15 cellular contexts compared by ENCODE assay signal in the genomic region with DNA sequence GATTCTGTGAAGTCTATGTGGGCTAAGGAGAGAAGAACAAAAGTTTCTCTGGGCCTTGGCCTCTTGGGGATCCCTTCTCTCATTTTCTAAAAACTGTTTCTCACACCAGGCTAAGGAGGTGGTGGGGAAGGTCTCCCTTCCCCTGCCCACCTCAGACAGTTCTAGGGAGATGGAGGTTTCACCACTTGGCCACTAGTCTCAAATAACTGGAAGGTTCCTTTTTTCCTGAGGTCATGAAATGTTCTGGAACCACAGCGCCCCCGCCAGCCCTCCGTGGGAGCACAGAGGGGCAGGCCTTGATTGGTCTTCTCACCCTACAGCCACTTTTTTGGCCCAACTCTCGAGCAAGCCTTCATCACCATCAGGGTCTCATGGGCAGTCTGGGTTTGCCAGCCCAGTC. TPM values are rescaled to one million over a fixed set of nuclear protein-coding genes. Genes with fewer than 3 reads are reported as not detected.
A peak's percentile ranks its signal among the peaks of the same experiment; 100 is the strongest.
DNase-seq lines count a peak whose midpoint lies in the region; ATAC-seq and TF ChIP-seq lines count a peak whose summit lies in the region.
"Had no signal": no experiment of that assay in that cellular context is flagged by ENCODE, and none has a peak within 500 bp of the region (broad histone marks: within the 10 kb centered on the region; RNA-seq: fewer than 3 reads in every experiment).

No MANE protein-coding gene starts in this region.

- no peaks in the 10 kb centered on the region for H3K4me1 Mint-ChIP-seq in activated CD4-positive, alpha-beta memory T cell treated with anti-CD3 and anti-CD28 coated beads for 36 hours (ENCODE audit: low read depth)
- no peaks in the 10 kb centered on the region for H3K4me1 Mint-ChIP-seq in CD4-positive, alpha-beta T cell (ENCODE audit: low read depth)
- no peaks in the 10 kb centered on the region for H3K4me1 Mint-ChIP-seq in activated naive CD8-positive, alpha-beta T cell treated with anti-CD3 and anti-CD28 coated beads, Interleukin-2, amount 50 U/mL, for 24 hours

- in situ Hi-C loops in SK-MEL-5 (cut with HindIII; ENCODE audit: low pct_unique_long_range_greater_than_20kb, low sequenced_read_pairs) = no loop called here

- H3K27ac ChIP-seq in 22Rv1 = no peak overlapping the region
- no peak overlapping the region for H3K27ac ChIP-seq in HCT116 (ENCODE audit: low read depth, low read length)
- H3K27ac ChIP-seq in CD4-positive, alpha-beta T cell (ENCODE audit: low read depth, low read length) = no peak overlapping the region
- H3K27ac ChIP-seq in PC-9 = no peak overlapping the region
- H3K27ac ChIP-seq: pancreas, testis had no signal

- BruUV-seq in HCT116 (replicated peaks; lab: Mats Ljungman, UMichigan) (no TSS peak), PC-9 (replicated peaks; lab: Mats Ljungman, UMichigan) (no TSS peak)

- H3K9me2 ChIP-seq in HCT116 (ENCODE audit: insufficient read depth) (no peaks in the 10 kb centered on the region), PC-9 (ENCODE audit: insufficient read depth) (no peaks in the 10 kb centered on the region)

- H3K79me2 ChIP-seq in HCT116 (ENCODE audit: insufficient read depth, low read length) = no peaks in the 10 kb centered on the region
- no peaks in the 10 kb centered on the region for H3K79me2 ChIP-seq in PC-9 (ENCODE audit: low read depth)

- no peak overlapping the region for H3K4me3 ChIP-seq in HCT116 (replicated peaks in 1 of 2; ENCODE audit: low read depth in 1 of 2, low read length in 2 of 2)
- no peak overlapping the region for H3K4me3 ChIP-seq in PC-9
- H3K4me3 ChIP-seq: pancreas, testis had no signal

- RAD21 ChIA-PET in HCT116 (lab: Charles Lee; ENCODE audit: low non-redundant PET in 1 of 2, low total read pairs in 2 of 2, uncharacterized antibody in 2 of 2, unreplicated experiment in 2 of 2) = no interaction called here

- H4K20me1 ChIP-seq in HCT116 (ENCODE audit: insufficient read depth) = no peaks in the 10 kb centered on the region
- H4K20me1 ChIP-seq in PC-9 (ENCODE audit: insufficient read depth) = no peaks in the 10 kb centered on the region

- POLR2A ChIA-PET in HCT116 (lab: Charles Lee) = no interaction called here
- POLR2A ChIA-PET in activated CD4-positive, alpha-beta memory T cell treated with anti-CD3 and anti-CD28 coated beads for 36 hours (lab: Charles Lee) = no interaction called here
- POLR2A ChIA-PET in CD4-positive, alpha-beta T cell (lab: Charles Lee) = no interaction called here
- POLR2A ChIA-PET in PC-9 (lab: Charles Lee; ENCODE audit: unreplicated experiment) = no interaction called here

- no peak overlapping the region for H3K4me3 Mint-ChIP-seq in activated CD4-positive, alpha-beta memory T cell treated with anti-CD3 and anti-CD28 coated beads for 36 hours
- H3K4me3 Mint-ChIP-seq in CD4-positive, alpha-beta T cell = no peak overlapping the region
- H3K4me3 Mint-ChIP-seq in activated naive CD8-positive, alpha-beta T cell treated with anti-CD3 and anti-CD28 coated beads, Interleukin-2, amount 50 U/mL, for 24 hours = no peak overlapping the region
- H3K4me3 Mint-ChIP-seq: T-helper 1 cell treated with Interleukin-12 subunit alpha and Interleukin-12 subunit beta and Interleukin-4 antibody, amounts not matched to agents 30 μg/mL and 1 μg/mL, for 36 hours had no signal

- H3K9me3 ChIP-seq in HCT116 (ENCODE audit: control insufficient read depth in 1 of 2, insufficient read depth in 1 of 2, low read depth in 1 of 2, low read length in 2 of 2) (no peaks in the 10 kb centered on the region), PC-9 (ENCODE audit: insufficient read depth, low read depth) (no peaks in the 10 kb centered on the region)
- H3K9me3 ChIP-seq in CD4-positive, alpha-beta T cell (ENCODE audit: control insufficient read depth, low read length) = no peaks in the 10 kb centered on the region
- H3K9me3 ChIP-seq: pancreas, testis had no signal

- DNase-seq in HCT116 (ENCODE audit: low read depth, low spot score) (no peak), SK-MEL-5 (ENCODE audit: low read depth, low spot score) (peak; percentile 64), iPS-NIHi7 (ENCODE audit: extremely low spot score) (peak; percentile 40), PC-9 (no peak)
- no peak for DNase-seq in activated CD4-positive, alpha-beta memory T cell treated with anti-CD3 and anti-CD28 coated beads for 36 hours
- no peak for DNase-seq in CD4-positive, alpha-beta T cell
- no peak for DNase-seq in activated naive CD8-positive, alpha-beta T cell treated with anti-CD3 and anti-CD28 coated beads, Interleukin-2, amount 50 U/mL, for 24 hours
- DNase-seq: activated CD4-positive, alpha-beta T cell treated with anti-CD3 and anti-CD28 coated beads for 4 hours; effector CD4-positive, alpha-beta T cell; foreskin melanocyte; pancreas; testis had no signal

- H3K36me3 ChIP-seq in HCT116 (ENCODE audit: control insufficient read depth in 1 of 2, insufficient read depth in 2 of 2, low read length in 2 of 2) (peaks cover 16 to 18% of the 10 kb centered on the region in 2 experiments; a peak in 3 of 4 replicates), PC-9 (ENCODE audit: low read depth) (no peaks in the 10 kb centered on the region)

- H3K27me3 ChIP-seq in HCT116 (ENCODE audit: insufficient read depth, low read length) (no peaks in the 10 kb centered on the region), PC-9 (ENCODE audit: insufficient read depth, low read depth) (no peaks in the 10 kb centered on the region)
- H3K27me3 ChIP-seq in CD4-positive, alpha-beta T cell (ENCODE audit: control insufficient read depth, insufficient read depth, low read length) = no peaks in the 10 kb centered on the region
- H3K27me3 ChIP-seq: pancreas, testis had no signal

- no peaks in the 10 kb centered on the region for H3K9me3 Mint-ChIP-seq in activated CD4-positive, alpha-beta memory T cell treated with anti-CD3 and anti-CD28 coated beads for 36 hours
- no peaks in the 10 kb centered on the region for H3K9me3 Mint-ChIP-seq in CD4-positive, alpha-beta T cell
- H3K9me3 Mint-ChIP-seq in activated naive CD8-positive, alpha-beta T cell treated with anti-CD3 and anti-CD28 coated beads, Interleukin-2, amount 50 U/mL, for 24 hours = no peaks in the 10 kb centered on the region
- H3K9me3 Mint-ChIP-seq: T-helper 1 cell treated with Interleukin-12 subunit alpha and Interleukin-12 subunit beta and Interleukin-4 antibody, amounts not matched to agents 30 μg/mL and 1 μg/mL, for 36 hours had no signal

- H3K4me1 ChIP-seq in HCT116 (ENCODE audit: control insufficient read depth in 1 of 2, insufficient read depth in 2 of 2, low read length in 2 of 2) (no peaks in the 10 kb centered on the region), PC-9 (replicated peaks; ENCODE audit: insufficient read depth) (no peaks in the 10 kb centered on the region)
- H3K4me1 ChIP-seq: testis had no signal

- peak; percentile 32 for ATAC-seq in HCT116
- ATAC-seq in CD4-positive, alpha-beta T cell (ENCODE audit: poor library complexity) = no peak
- ATAC-seq in activated naive CD8-positive, alpha-beta T cell treated with anti-CD3 and anti-CD28 coated beads, Interleukin-2, amount 50 U/mL, for 24 hours = no peak

- peaks cover 24% of the 10 kb centered on the region for H3K36me3 Mint-ChIP-seq in activated CD4-positive, alpha-beta memory T cell treated with anti-CD3 and anti-CD28 coated beads for 36 hours
- peaks cover 57% of the 10 kb centered on the region for H3K36me3 Mint-ChIP-seq in CD4-positive, alpha-beta T cell (ENCODE audit: low read depth)
- H3K36me3 Mint-ChIP-seq in activated naive CD8-positive, alpha-beta T cell treated with anti-CD3 and anti-CD28 coated beads, Interleukin-2, amount 50 U/mL, for 24 hours (ENCODE audit: low read depth) = peaks cover 33% of the 10 kb centered on the region

- H3K4me2 ChIP-seq in HCT116 (ENCODE audit: low read length) (no peak overlapping the region), PC-9 (no peak overlapping the region)

- CTCF ChIA-PET in HCT116 (lab: Charles Lee) = no interaction called here
- CTCF ChIA-PET in activated CD4-positive, alpha-beta memory T cell treated with anti-CD3 and anti-CD28 coated beads for 36 hours (lab: Charles Lee) = interaction anchor here (4.4 to 5.8 kb wide), 2 partner anchors 56 to 92 kb away, joined by 36 to 72 read pairs; no protein-coding TSS in a partner anchor
- CTCF ChIA-PET in CD4-positive, alpha-beta T cell (lab: Charles Lee) = no interaction called here
- CTCF ChIA-PET in PC-9 (lab: Charles Lee) = no interaction called here

- no peaks in the 10 kb centered on the region for H3K27me3 Mint-ChIP-seq in activated CD4-positive, alpha-beta memory T cell treated with anti-CD3 and anti-CD28 coated beads for 36 hours
- H3K27me3 Mint-ChIP-seq in CD4-positive, alpha-beta T cell = no peaks in the 10 kb centered on the region
- H3K27me3 Mint-ChIP-seq in activated naive CD8-positive, alpha-beta T cell treated with anti-CD3 and anti-CD28 coated beads, Interleukin-2, amount 50 U/mL, for 24 hours = no peaks in the 10 kb centered on the region

- H2AFZ ChIP-seq in HCT116 (ENCODE audit: low read depth, low read length, poor library complexity, severe bottlenecking) = no peak overlapping the region
- no peak overlapping the region for H2AFZ ChIP-seq in PC-9

- intact Hi-C loops in HCT116 (cut with micrococcal nuclease) = loop anchor here (2.0 to 10.0 kb wide), 2 partner anchors 107 to 359 kb away; partner anchors contain the start of gene CABP1
- intact Hi-C loops in activated CD4-positive, alpha-beta memory T cell treated with anti-CD3 and anti-CD28 coated beads for 36 hours (cut with micrococcal nuclease) = no loop called here
- intact Hi-C loops in CD4-positive, alpha-beta T cell (cut with DNase I, micrococcal nuclease) = no loop called here
- intact Hi-C loops in PC-9 (cut with micrococcal nuclease; ENCODE audit: unreplicated experiment) = loop anchor here (2.0 to 10.0 kb wide), 3 partner anchors 57 to 227 kb away; no protein-coding TSS in a partner anchor

- H3F3A ChIP-seq in PC-9 (ENCODE audit: insufficient read depth, low read depth) = peaks cover 3% of the 10 kb centered on the region; the same call in 1 of the 2 replicates

- TF ChIP-seq CTCF in 22Rv1 (IDR thresholded peaks at IDR 0.05) (peak; percentile 33), HCT116 (IDR thresholded peaks at IDR 0.05 in 2 of 3, conservative IDR thresholded peaks at IDR 0.05 in 1 of 3; ENCODE audit: borderline replicate concordance in 1 of 3, insufficient read depth in 1 of 3, low read depth in 2 of 3, low read length in 2 of 3) (peak; percentile 29 to 56 (median 41); a peak in 5 of 6 replicates), PC-9 (conservative IDR thresholded peaks at IDR 0.05) (no peak)
- no peak for TF ChIP-seq CTCF in CD4-positive, alpha-beta T cell (IDR thresholded peaks at IDR 0.05)

- no peak overlapping the region for H3K9ac ChIP-seq in HCT116 (ENCODE audit: low read length)

- TF ChIP-seq RAD21 in HCT116 (IDR thresholded peaks at IDR 0.05; ENCODE audit: low read depth) = peak; percentile 55

- H3K27ac Mint-ChIP-seq in activated CD4-positive, alpha-beta memory T cell treated with anti-CD3 and anti-CD28 coated beads for 36 hours = no peak overlapping the region
- H3K27ac Mint-ChIP-seq in CD4-positive, alpha-beta T cell = no peak overlapping the region
- no peak overlapping the region for H3K27ac Mint-ChIP-seq in activated naive CD8-positive, alpha-beta T cell treated with anti-CD3 and anti-CD28 coated beads, Interleukin-2, amount 50 U/mL, for 24 hours
- H3K27ac Mint-ChIP-seq: T-helper 1 cell treated with Interleukin-12 subunit alpha and Interleukin-12 subunit beta and Interleukin-4 antibody, amounts not matched to agents 30 μg/mL and 1 μg/mL, for 36 hours had no signal

- no peak for TF ChIP-seq POLR2A in HCT116 (IDR thresholded peaks at IDR 0.05; ENCODE audit: borderline replicate concordance, extremely low read depth, insufficient read depth, insufficient read length)

RNA-seq across cellular contexts. Expression of gene C12orf43, which starts 12.6 kb away (rescaled TPM):
- 16.2 TPM for total RNA-seq in HCT116 (2021; ENCODE audit: unreplicated experiment)
- 9.7 and 10.8 TPM in 2 replicates for polyA plus RNA-seq in HCT116 (2012)
- 24.0 and 25.4 TPM in 2 replicates for total RNA-seq in SK-MEL-5 (2014; rRNA removed; shearing (Covaris generic))
- 18.4 and 21.7 TPM in 2 replicates for polyA plus RNA-seq in SK-MEL-5 (2015; cell fraction: cytosol; rRNA removed)
- polyA plus RNA-seq in SK-MEL-5 (2015; cell fraction: nucleus; rRNA removed) = 8.7 and 17.7 TPM in 2 replicates
- 10 to 100 TPM; 19.4 to 19.6 TPM for total RNA-seq in activated CD4-positive, alpha-beta memory T cell treated with anti-CD3 and anti-CD28 coated beads for 36 hours
- total RNA-seq in CD4-positive, alpha-beta T cell = 10 to 100 TPM; 14.4 to 15.8 TPM
- total RNA-seq in PC-9 (2021) = 14.7 and 14.8 TPM in 2 replicates

RNA-seq across cellular contexts. Expression of gene HNF1A, which starts 25.3 kb away (rescaled TPM):
- not detected for total RNA-seq in HCT116 (2021; ENCODE audit: unreplicated experiment)
- polyA plus RNA-seq in HCT116 (2012) = 0.03 TPM in 1 of 2 replicates, not detected in the other
- total RNA-seq in SK-MEL-5 (2014; rRNA removed; shearing (Covaris generic)) = not detected in 2 replicates
- not detected in 2 replicates for polyA plus RNA-seq in SK-MEL-5 (2015; cell fraction: cytosol; rRNA removed)
- not detected in 2 replicates for polyA plus RNA-seq in SK-MEL-5 (2015; cell fraction: nucleus; rRNA removed)
- total RNA-seq in activated CD4-positive, alpha-beta memory T cell treated with anti-CD3 and anti-CD28 coated beads for 36 hours = not detected
- total RNA-seq in CD4-positive, alpha-beta T cell = not detected
- total RNA-seq in PC-9 (2021) = not detected in 2 replicates
- total RNA-seq: Daoy had no signal

RNA-seq across cellular contexts. Expression of gene OASL, which starts 35.4 kb away (rescaled TPM):
- total RNA-seq in HCT116 (2021; ENCODE audit: unreplicated experiment) = 4.1 TPM
- 2.8 and 5.2 TPM in 2 replicates for polyA plus RNA-seq in HCT116 (2012)
- 0.26 and 0.35 TPM in 2 replicates for total RNA-seq in SK-MEL-5 (2014; rRNA removed; shearing (Covaris generic))
- 0.10 and 0.13 TPM in 2 replicates for polyA plus RNA-seq in SK-MEL-5 (2015; cell fraction: cytosol; rRNA removed)
- polyA plus RNA-seq in SK-MEL-5 (2015; cell fraction: nucleus; rRNA removed) = not detected in 2 replicates
- total RNA-seq in activated CD4-positive, alpha-beta memory T cell treated with anti-CD3 and anti-CD28 coated beads for 36 hours = 10 to 100 TPM; 21.9 to 26.5 TPM
- 10 to 100 TPM; 33.0 to 34.7 TPM for total RNA-seq in CD4-positive, alpha-beta T cell
- 1.7 and 2.7 TPM in 2 replicates for total RNA-seq in PC-9 (2021)

Comparison
In these comparisons a context has a peak if more than half of its experiments do, and no peak if none do; other contexts are left out.
1. CTCF ChIP-seq: peak in 22Rv1 (single experiment) and HCT116 (3 of 3); none in CD4-positive, alpha-beta T cell (single experiment) and PC-9 (single experiment).
2. DNase-seq: peak in SK-MEL-5 (single experiment) and iPS-NIHi7 (single experiment); none in HCT116 (single experiment), activated CD4-positive, alpha-beta memory T cell treated with anti-CD3 and anti-CD28 coated beads for 36 hours (single experiment), CD4-positive, alpha-beta T cell (0 of 10), PC-9 (0 of 2) and activated naive CD8-positive, alpha-beta T cell treated with anti-CD3 and anti-CD28 coated beads, Interleukin-2, amount 50 U/mL, for 24 hours (single experiment).
3. intact Hi-C loops: an anchor here in HCT116 (2.0 to 10.0 kb wide) and PC-9 (2.0 to 10.0 kb wide); none called in activated CD4-positive, alpha-beta memory T cell treated with anti-CD3 and anti-CD28 coated beads for 36 hours and CD4-positive, alpha-beta T cell.